19 cellular contexts compared by ENCODE assay signal in genomic region chr1:230056098-230056497, GRCh38. TPM values are rescaled to one million over a fixed set of nuclear protein-coding genes. Genes with fewer than 3 reads are reported as not detected.
A peak's percentile ranks its signal among the peaks of the same experiment; 100 is the strongest.
DNase-seq lines count a peak whose midpoint lies in the region; ATAC-seq, FAIRE-seq and TF ChIP-seq lines count a peak whose summit lies in the region.
"Had no signal": no experiment of that assay in that cellular context is flagged by ENCODE, and none has a peak within 500 bp of the region (broad histone marks: within the 10 kb centered on the region; RNA-seq: fewer than 3 reads in every experiment).

No MANE protein-coding gene starts in this region.

- H3K4me2 ChIP-seq in neuronal stem cell (ENCODE audit: insufficient read depth, low read length, poor library complexity, severe bottlenecking): no peak overlapping the region
- H3K4me2 ChIP-seq: A549 had no signal

- H3K4me3 ChIP-seq in pancreas (no peak overlapping the region), neuronal stem cell (ENCODE audit: low read length in 2 of 2) (no peak overlapping the region)
- H3K4me3 ChIP-seq: A549 had no signal

- H3K18ac ChIP-seq in neuronal stem cell (ENCODE audit: low read length): no peak overlapping the region

- no peak overlapping the region for H2BK5ac ChIP-seq in neuronal stem cell (ENCODE audit: low read length)

- TF ChIP-seq CTCF in pancreas (IDR thresholded peaks at IDR 0.05): no peak

- peaks cover 16 to 28% (median 20%) of the 10 kb centered on the region in 3 donors for H3K4me1 ChIP-seq in pancreas
- peaks cover 0 to 2% of the 10 kb centered on the region in 2 donors for H3K4me1 ChIP-seq in neuronal stem cell (ENCODE audit: control insufficient read depth in 2 of 2, insufficient read depth in 1 of 2, low read depth in 1 of 2, low read length in 2 of 2)
- H3K4me1 ChIP-seq: A549, Caco-2 had no signal

- no peak overlapping the region for H2AFZ ChIP-seq in neuronal stem cell (ENCODE audit: low read length)

- H3K4ac ChIP-seq in neuronal stem cell (ENCODE audit: low read length): no peak overlapping the region

- H4K8ac ChIP-seq in neuronal stem cell (ENCODE audit: low read depth, low read length): no peak overlapping the region

- intact Hi-C loops in pancreas (cut with DNase I): no loop called here

- H2BK12ac ChIP-seq in neuronal stem cell (ENCODE audit: low read length): no peak overlapping the region

- H3K14ac ChIP-seq in neuronal stem cell (ENCODE audit: low read length): no peak overlapping the region

- H3K27ac ChIP-seq in pancreas (peak overlapping the region in 3 of 4 donors; percentile 12 to 88 (median 83)), neuronal stem cell (replicated peaks; ENCODE audit: low read length) (no peak overlapping the region)
- H3K27ac ChIP-seq: 22Rv1, A549, C4-2B had no signal

- H3K27me3 ChIP-seq in pancreas (no peaks in the 10 kb centered on the region), neuronal stem cell (ENCODE audit: control insufficient read depth in 3 of 3, insufficient read depth in 3 of 3, low read depth in 1 of 3, low read length in 3 of 3) (peaks cover 0 to 15% (median 0%) of the 10 kb centered on the region in 3 experiments)

- no peak for FAIRE-seq in pancreas (lab: Jason Lieb, UNC)
- FAIRE-seq: A549, D721Med had no signal

- WGBS in pancreas, 2 donors: 17 to 21% methylated on average over 1 of the region's 1 CpG
- WGBS in neuronal stem cell (ENCODE audit: extremely low coverage in 2 of 2, insufficient read length in 2 of 2, insufficient replicate concordance in 1 of 2), 2 donors: no CpG with 5 or more reads among the region's 1 CpG

- H3K23ac ChIP-seq in neuronal stem cell (ENCODE audit: low read depth, low read length, poor library complexity): no peak overlapping the region

- no peaks in the 10 kb centered on the region for H3K79me1 ChIP-seq in neuronal stem cell (ENCODE audit: low read depth, low read length)

- ATAC-seq in pancreas: peak; percentile 59 to 80 (median 72)
- ATAC-seq: A549, HCT116 had no signal

- no peak overlapping the region for H2BK120ac ChIP-seq in neuronal stem cell (ENCODE audit: low read depth, low read length)

- H2BK15ac ChIP-seq in neuronal stem cell (ENCODE audit: low read length): no peak overlapping the region

- DNase-seq in DMS53 (lab: John Stamatoyannopoulos, UW) (peak; percentile 16), DMS53 treated with DMSO at 0.1 percent for 48 hours (lab: John Stamatoyannopoulos, UW; ENCODE audit: unreplicated experiment) (no peak), NCI-H1417 treated with DMSO at 0.1 percent for 48 hours (lab: John Stamatoyannopoulos, UW) (peak; percentile 24), NCI-H774 (lab: John Stamatoyannopoulos, UW) (peak; percentile 30), pancreas (no peak), NCI-H2029 (lab: John Stamatoyannopoulos, UW) (no peak), neuronal stem cell (ENCODE audit: low spot score) (no peak)
- DNase-seq: AML-193; Caco-2; CD4-positive, alpha-beta T cell; DMS79 treated with DMSO at 0.1 percent for 48 hours; GF-D8; GOT3; H7 had no signal

- H3K9ac ChIP-seq in neuronal stem cell (ENCODE audit: low read depth, low read length, poor library complexity): no peak overlapping the region

- no peak overlapping the region for H2AK5ac ChIP-seq in neuronal stem cell (ENCODE audit: low read depth, low read length)

- H4K91ac ChIP-seq in neuronal stem cell (ENCODE audit: low read depth, low read length, poor library complexity): no peak overlapping the region

- H3K36me3 ChIP-seq in pancreas: no peaks in the 10 kb centered on the region
- no peaks in the 10 kb centered on the region for H3K36me3 ChIP-seq in neuronal stem cell (replicated peaks in 1 of 2; ENCODE audit: control insufficient read depth in 2 of 2, insufficient read depth in 2 of 2, low read length in 2 of 2)

- H3K9me3 ChIP-seq in pancreas: no peaks in the 10 kb centered on the region
- H3K9me3 ChIP-seq in neuronal stem cell (replicated peaks in 1 of 2; ENCODE audit: control insufficient read depth in 2 of 2, insufficient read depth in 1 of 2, low read depth in 1 of 2, low read length in 2 of 2): no peaks in the 10 kb centered on the region
- H3K9me3 ChIP-seq: Caco-2 had no signal

RNA-seq across cellular contexts. Expression of gene GALNT2, which starts 10.9 kb away (rescaled TPM):
- 100 to 1,000 TPM in 1 of 6 donors, 10 to 100 TPM in 5; 50.7 to 118 (median 71.3) TPM for total RNA-seq in pancreas
- polyA plus RNA-seq in pancreas: 10 to 100 TPM; 18.3 to 24.2 TPM
- 40.1 TPM for polyA plus RNA-seq in neuronal stem cell (2013, experiment 1 of 2)
- polyA plus RNA-seq in neuronal stem cell (2013, experiment 2 of 2): 39.4 TPM

Comparison
In these comparisons a context has a peak if more than half of its experiments do, and no peak if none do; other contexts are left out.
1. DNase-seq: peak in DMS53 (single experiment), NCI-H1417 treated with DMSO at 0.1 percent for 48 hours (single experiment) and NCI-H774 (single experiment); none in DMS53 treated with DMSO at 0.1 percent for 48 hours (single experiment), pancreas (0 of 6), NCI-H2029 (single experiment) and neuronal stem cell (single experiment).